Comparison of ENCODE assay signal across 7 cellular contexts in genomic region chr7:26925768-26926167, GRCh38.
"Had no signal": no experiment of that assay in that cellular context is flagged by ENCODE, and none has a peak within 500 bp of the region (broad histone marks: within the 10 kb centered on the region; RNA-seq: fewer than 3 reads in every experiment).

No MANE protein-coding gene starts in this region.

- FAIRE-seq: HTR-8/SVneo had no signal

- H3K4me3 ChIP-seq: GM23248 had no signal

- H3K27ac ChIP-seq: GM23248, KMS-11 had no signal

- DNase-seq: GM23248, GOT3, H9, HCEC 1CT, KBM-7 had no signal

- H3K4me2 ChIP-seq: KMS-11 had no signal

- H2AFZ ChIP-seq: GM23248 had no signal

- H3K9ac ChIP-seq: GM23248, KMS-11 had no signal
